Comparison of ENCODE assay signal across 9 cellular contexts in the genomic region with DNA sequence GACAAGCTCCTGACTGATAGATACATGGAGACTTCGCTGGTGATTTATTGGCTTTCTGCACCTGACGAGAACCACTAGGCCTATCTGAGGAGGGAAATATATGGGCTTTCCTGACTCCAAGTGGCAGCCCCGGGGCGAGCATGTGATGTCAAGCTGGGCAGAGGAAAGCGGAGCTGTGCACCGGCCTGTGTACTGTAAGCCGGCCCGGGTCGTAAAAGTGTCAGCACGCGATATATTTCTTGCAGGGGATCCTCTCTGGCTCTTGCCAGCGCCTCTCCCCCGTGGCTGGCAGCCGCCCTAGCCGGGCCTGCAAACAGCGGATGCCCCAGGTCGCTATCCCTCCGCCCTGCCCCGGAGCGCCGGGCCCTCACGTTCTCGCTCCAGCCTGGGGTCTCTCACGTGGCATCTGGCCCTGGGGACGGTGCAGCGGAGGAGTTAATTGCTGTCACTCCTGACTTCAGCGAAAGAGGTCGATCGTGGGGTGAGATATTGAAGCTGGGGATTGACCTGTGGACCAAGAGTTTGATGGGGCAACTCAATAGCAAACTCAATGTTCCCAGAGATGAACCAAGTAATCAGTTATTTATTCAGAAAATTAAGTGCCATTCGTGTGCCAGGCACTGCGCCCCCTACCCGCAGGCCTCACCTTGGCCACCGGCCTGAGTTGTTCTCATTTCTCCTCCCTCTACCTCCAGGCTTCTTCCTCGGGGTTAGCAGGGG. TPM values are rescaled to one million over a fixed set of nuclear protein-coding genes. Genes with fewer than 3 reads are reported as not detected.
DNase-seq lines count a peak whose midpoint lies in the region; ATAC-seq and TF ChIP-seq lines count a peak whose summit lies in the region.
"Had no signal": no experiment of that assay in that cellular context is flagged by ENCODE, and none has a peak within 500 bp of the region (broad histone marks: within the 10 kb centered on the region; RNA-seq: fewer than 3 reads in every experiment).

No MANE protein-coding gene starts in this region.

- peaks cover 0 to 12% (median 4%) of the 10 kb centered on the region in 12 donors for H3K4me1 ChIP-seq in heart left ventricle

- no peak for TF ChIP-seq POLR2A in heart left ventricle (IDR thresholded peaks at IDR 0.05)

- H3K9me3 ChIP-seq in heart left ventricle = no peaks in the 10 kb centered on the region

- peak; percentile 38 for ATAC-seq in GM18511 (IDR thresholded peaks at IDR 0.05; ENCODE audit: unreplicated experiment)
- ATAC-seq in heart left ventricle = peak in 3 of 4 donors; percentile 33 to 63 (median 57)
- ATAC-seq in HG02973 (IDR thresholded peaks at IDR 0.05; ENCODE audit: unreplicated experiment) = no peak

- peaks cover 0 to 4% (median 0%) of the 10 kb centered on the region in 9 donors for H3K27me3 ChIP-seq in heart left ventricle

- H3K4me3 ChIP-seq in heart left ventricle = peak overlapping the region in 11 of 12 donors; percentile 20 to 52 (median 44)

- TF ChIP-seq CTCF in heart left ventricle (IDR thresholded peaks at IDR 0.05) = peak in 4 of 12 donors; percentile 12 to 22 (median 18)

- DNase-seq in NCI-H2227 (lab: John Stamatoyannopoulos, UW; ENCODE audit: unreplicated experiment) (peak; percentile 54), heart left ventricle (peak in 1 of 5 donors; percentile 22), pons (ENCODE audit: low spot score) (peak; percentile 10), dedifferentiated amniotic fluid mesenchymal stem cell (ENCODE audit: extremely low spot score) (no peak), cerebellar nuclear complex (lab: John Stamatoyannopoulos, UW) (no peak)
- DNase-seq in activated effector memory CD4-positive, alpha-beta T cell treated with anti-CD3 and anti-CD28 coated beads, Interleukin-2, amount 50 U/mL, for 16 hours = peak; percentile 70

- H3K36me3 ChIP-seq in heart left ventricle = no peaks in the 10 kb centered on the region

- intact Hi-C loops in heart left ventricle (cut with DNase I) = no loop called here

- WGBS in heart left ventricle, 4 donors = 6 to 17% (median 12%) methylated on average over 15 to 34 of the region's 34 CpGs

- H3K27ac ChIP-seq in heart left ventricle = peak overlapping the region in 1 of 12 donors; percentile 40

RNA-seq across cellular contexts. Expression of a gene that starts 41.0 kb away (rescaled TPM):
- total RNA-seq in heart left ventricle = not detected
- not detected for polyA plus RNA-seq in heart left ventricle
- total RNA-seq: activated CD8-positive, alpha-beta memory T cell treated with anti-CD3 and anti-CD28 coated beads for 36 hours had no signal

Comparison
In these comparisons a context has a peak if more than half of its experiments do, and no peak if none do; other contexts are left out.
1. DNase-seq: peak in NCI-H2227 (single experiment), activated effector memory CD4-positive, alpha-beta T cell treated with anti-CD3 and anti-CD28 coated beads, Interleukin-2, amount 50 U/mL, for 16 hours (single experiment) and pons (single experiment); none in dedifferentiated amniotic fluid mesenchymal stem cell (single experiment) and cerebellar nuclear complex (0 of 2).